9 cellular contexts compared by ENCODE assay signal in the genomic region with DNA sequence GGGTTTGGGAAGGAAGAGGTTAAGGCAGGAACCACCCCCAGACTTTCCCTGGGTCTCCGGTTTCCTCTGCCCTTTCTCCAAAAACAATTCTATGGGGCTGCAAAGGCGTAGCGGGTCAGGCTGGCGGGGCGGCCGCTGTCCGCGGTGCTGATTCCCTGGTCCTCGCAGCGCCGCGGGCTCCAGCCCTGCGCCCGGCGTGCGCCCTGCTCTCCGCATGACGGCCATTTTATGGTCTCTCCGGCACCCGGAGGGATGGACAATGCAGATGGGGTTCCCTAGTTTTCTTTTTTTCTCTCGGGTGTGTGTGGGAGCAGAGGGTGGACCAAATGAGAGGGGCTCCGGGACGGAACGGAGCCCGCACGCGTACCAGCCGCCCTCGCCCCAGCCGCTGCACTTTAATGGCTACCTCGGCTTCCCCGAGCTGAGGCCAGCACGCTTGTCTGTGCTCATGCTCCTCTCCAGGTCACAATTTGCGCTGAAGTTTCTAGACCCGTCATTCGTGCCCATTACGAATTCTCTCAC. TPM values are rescaled to one million over a fixed set of nuclear protein-coding genes. Genes with fewer than 3 reads are reported as not detected.
DNase-seq lines count a peak whose midpoint lies in the region; ATAC-seq and TF ChIP-seq lines count a peak whose summit lies in the region.
"Had no signal": no experiment of that assay in that cellular context is flagged by ENCODE, and none has a peak within 500 bp of the region (broad histone marks: within the 10 kb centered on the region; RNA-seq: fewer than 3 reads in every experiment).

No MANE protein-coding gene starts in this region.

- DNase-seq in GM10266 (ENCODE audit: extremely low spot score) = peak; percentile 70
- peak; percentile 79 for DNase-seq in NCI-H2227 (lab: John Stamatoyannopoulos, UW; ENCODE audit: unreplicated experiment)
- DNase-seq in endothelial cell (ENCODE audit: low spot score) = peak; percentile 87
- DNase-seq in mucosa of gallbladder (ENCODE audit: low spot score) = peak; percentile 50
- no peak for DNase-seq in Ammon's horn (ENCODE audit: low spot score)
- DNase-seq in KG1 (lab: John Stamatoyannopoulos, UW) = no peak

- ATAC-seq in HG02840 (IDR thresholded peaks at IDR 0.05; ENCODE audit: low FRiP score, unreplicated experiment) (no peak), GM19395 (IDR thresholded peaks at IDR 0.05; ENCODE audit: unreplicated experiment) (no peak)

- peak overlapping the region; percentile 36 for H3K27ac Mint-ChIP-seq in endothelial cell (ENCODE audit: unreplicated experiment)

- no peaks in the 10 kb centered on the region for H3K9me3 Mint-ChIP-seq in endothelial cell (ENCODE audit: unreplicated experiment)

- H3K27me3 Mint-ChIP-seq in endothelial cell (ENCODE audit: unreplicated experiment) = peaks cover 9% of the 10 kb centered on the region

- H3K4me1 Mint-ChIP-seq in endothelial cell (ENCODE audit: unreplicated experiment) = peaks cover 11% of the 10 kb centered on the region

- TF ChIP-seq CTCF in GM10266 (IDR thresholded peaks at IDR 0.05; ENCODE audit: control insufficient read depth, insufficient read depth, low read depth, missing control alignments) = no peak
- no peak for TF ChIP-seq CTCF in endothelial cell (IDR thresholded peaks at IDR 0.05; ENCODE audit: unreplicated experiment)

- peak overlapping the region; percentile 90 for H3K4me3 Mint-ChIP-seq in endothelial cell (ENCODE audit: unreplicated experiment)

- peaks cover 5% of the 10 kb centered on the region for H3K36me3 Mint-ChIP-seq in endothelial cell (ENCODE audit: low read depth, unreplicated experiment)

RNA-seq across cellular contexts. Expression of gene ST8SIA3, which starts 1.6 kb away (rescaled TPM):
- total RNA-seq in endothelial cell (ENCODE audit: unreplicated experiment) (0.64 TPM), mucosa of gallbladder (2.9 TPM)
- total RNA-seq: epithelial cell of proximal tubule had no signal

Comparison
In these comparisons a context has a peak if more than half of its experiments do, and no peak if none do; other contexts are left out.
1. DNase-seq: peak in GM10266 (single experiment), NCI-H2227 (single experiment), endothelial cell (single experiment) and mucosa of gallbladder (single experiment); none in Ammon's horn (single experiment) and KG1 (single experiment).